ENCODE assay signal across 15 cellular contexts in genomic region chr3:178802993-178803693, GRCh38.
DNase-seq lines count a peak whose midpoint lies in the region; ATAC-seq lines count a peak whose summit lies in the region.
"Had no signal": no experiment of that assay in that cellular context is flagged by ENCODE, and none has a peak within 500 bp of the region (broad histone marks: within the 10 kb centered on the region; RNA-seq: fewer than 3 reads in every experiment).

No MANE protein-coding gene starts in this region.

- H3K9me3 ChIP-seq in right cardiac atrium (ENCODE audit: control insufficient read depth, low read length), result no peaks in the 10 kb centered on the region
- H3K9me3 ChIP-seq: pancreas, suprapubic skin had no signal

- H3K4me1 ChIP-seq in right cardiac atrium (ENCODE audit: control insufficient read depth, insufficient read depth, low read length), result no peaks in the 10 kb centered on the region
- H3K4me1 ChIP-seq: pancreas, suprapubic skin had no signal

- no peaks in the 10 kb centered on the region for H3K27me3 ChIP-seq in right cardiac atrium (ENCODE audit: control insufficient read depth, insufficient read depth)
- H3K27me3 ChIP-seq: pancreas, suprapubic skin had no signal

- ATAC-seq in Right ventricle myocardium superior (ENCODE audit: poor library complexity) (peak; percentile 51), right cardiac atrium (no peak), GM19467 (IDR thresholded peaks at IDR 0.05; ENCODE audit: unreplicated experiment) (no peak)
- ATAC-seq: HCT116 had no signal

- WGBS in right cardiac atrium, result 82% methylated on average over 3 of the region's 3 CpGs

- no peak overlapping the region for H3K27ac ChIP-seq in right cardiac atrium (ENCODE audit: low read length)
- H3K27ac ChIP-seq: HL-60, pancreas, suprapubic skin had no signal

- H3K4me3 ChIP-seq in right cardiac atrium (ENCODE audit: low read length), result no peak overlapping the region
- H3K4me3 ChIP-seq: pancreas, suprapubic skin had no signal

- DNase-seq in Right ventricle myocardium superior, result no peak
- no peak for DNase-seq in right cardiac atrium
- DNase-seq in NCI-H2171 (lab: John Stamatoyannopoulos, UW), result peak; percentile 73
- peak; percentile 32 for DNase-seq in brain pericyte (ENCODE audit: low read depth, low spot score)
- peak; percentile 35 for DNase-seq in stromal cell of bone marrow (ENCODE audit: low read depth)
- no peak for DNase-seq in Ammon's horn (ENCODE audit: low spot score)
- DNase-seq in DMS79 (lab: John Stamatoyannopoulos, UW), result no peak
- DNase-seq: activated CD4-positive, alpha-beta T cell treated with anti-CD3 and anti-CD28 coated beads for 48 hours; activated T-cell treated with anti-CD3 and anti-CD28 coated beads, Interleukin-2, amount 50 U/mL, for 24 hours; kidney; pancreas had no signal

- intact Hi-C loops in Right ventricle myocardium superior (cut with DNase I) (no loop called here), right cardiac atrium (cut with DNase I) (no loop called here)

Comparison
In these comparisons a context has a peak if more than half of its experiments do, and no peak if none do; other contexts are left out.
1. DNase-seq: peak in NCI-H2171 (single experiment), brain pericyte (single experiment) and stromal cell of bone marrow (single experiment); none in Right ventricle myocardium superior (single experiment), right cardiac atrium (0 of 3), Ammon's horn (single experiment) and DMS79 (single experiment).